Comparison of ENCODE assay signal across 23 cellular contexts in the genomic region with DNA sequence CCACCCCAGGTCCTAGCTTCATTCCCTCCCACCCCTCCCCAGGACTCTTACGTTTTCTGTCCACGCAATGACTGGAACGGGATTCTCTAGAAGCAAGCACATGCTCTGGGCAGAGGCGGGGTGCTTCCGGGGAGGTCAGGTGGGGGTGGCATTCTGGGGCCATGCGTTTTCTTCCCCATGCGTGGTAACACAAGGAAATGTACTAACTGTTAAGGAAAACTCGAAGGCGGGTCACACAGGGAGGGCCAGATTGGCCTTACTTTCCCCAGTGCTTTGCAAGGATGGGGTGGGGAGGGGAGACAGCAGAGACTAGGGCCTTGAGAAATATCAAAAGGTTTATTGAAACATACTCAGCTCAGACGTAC. TPM values are rescaled to one million over a fixed set of nuclear protein-coding genes. Genes with fewer than 3 reads are reported as not detected.
"Had no signal": no experiment of that assay in that cellular context is flagged by ENCODE, and none has a peak within 500 bp of the region (broad histone marks: within the 10 kb centered on the region; RNA-seq: fewer than 3 reads in every experiment).

No MANE protein-coding gene starts in this region.

- H3K27me3 ChIP-seq: cardiac muscle cell, esophagus muscularis mucosa, hepatocyte, neutrophil, ovary, right atrium auricular region, suprapubic skin, transverse colon had no signal

- H3K36me3 Mint-ChIP-seq: activated CD4-positive, alpha-beta memory T cell treated with anti-CD3 and anti-CD28 coated beads for 36 hours; activated naive CD8-positive, alpha-beta T cell treated with anti-CD3 and anti-CD28 coated beads for 36 hours; natural killer cell had no signal

- H3K9me3 Mint-ChIP-seq: activated CD4-positive, alpha-beta memory T cell treated with anti-CD3 and anti-CD28 coated beads for 36 hours; activated naive CD8-positive, alpha-beta T cell treated with anti-CD3 and anti-CD28 coated beads for 36 hours; effector memory CD8-positive, alpha-beta T cell; natural killer cell; stimulated activated naive CD8-positive, alpha-beta T cell treated with anti-CD3 and anti-CD28 coated beads, Interleukin-15, Interleukin-2, amounts not matched to agents 100 ng/mL and 50 ng/mL, for 24 hours; T-helper 1 cell treated with Interleukin-12 subunit alpha and Interleukin-12 subunit beta and Interleukin-4 antibody, amounts not matched to agents 30 μg/mL and 1 μg/mL, for 36 hours had no signal

- H3K27me3 Mint-ChIP-seq: activated CD4-positive, alpha-beta memory T cell treated with anti-CD3 and anti-CD28 coated beads for 36 hours; activated naive CD8-positive, alpha-beta T cell treated with anti-CD3 and anti-CD28 coated beads for 36 hours; stimulated activated naive CD8-positive, alpha-beta T cell treated with anti-CD3 and anti-CD28 coated beads, Interleukin-15, Interleukin-2, amounts not matched to agents 100 ng/mL and 50 ng/mL, for 24 hours had no signal

- H3K27ac ChIP-seq: cardiac muscle cell, esophagus muscularis mucosa, hepatocyte, neutrophil, ovary, prostate gland, right atrium auricular region, suprapubic skin, transverse colon had no signal

- H3K4me3 ChIP-seq: cardiac muscle cell, esophagus muscularis mucosa, hepatocyte, ovary, prostate gland, right atrium auricular region, suprapubic skin, transverse colon had no signal

- DNase-seq: activated CD4-positive, alpha-beta memory T cell treated with anti-CD3 and anti-CD28 coated beads for 36 hours; activated CD4-positive, alpha-beta T cell treated with anti-CD3 and anti-CD28 coated beads for 48 hours; activated naive CD4-positive, alpha-beta T cell treated with Interleukin-2 at 50 U/mL for 16 hours; activated naive CD8-positive, alpha-beta T cell treated with anti-CD3 and anti-CD28 coated beads for 36 hours; activated T-cell treated with anti-CD3 and anti-CD28 coated beads, Interleukin-2, amount 50 U/mL, for 48 hours; effector memory CD8-positive, alpha-beta T cell; glutamatergic neuron; left ventricle myocardium superior; midbrain; natural killer cell; ovary; stimulated activated CD4-positive, alpha-beta T cell treated with anti-CD3 and anti-CD28 coated beads, Interleukin-12 subunit alpha, Interleukin-12 subunit beta, amount 100 ng/mL, for 4 hours; stimulated activated CD4-positive, alpha-beta T cell treated with anti-CD3 and anti-CD28 coated beads, Interleukin-4, amount 100 ng/mL, for 4 hours; transverse colon had no signal

- H3K27ac Mint-ChIP-seq: activated CD4-positive, alpha-beta memory T cell treated with anti-CD3 and anti-CD28 coated beads for 36 hours; activated naive CD8-positive, alpha-beta T cell treated with anti-CD3 and anti-CD28 coated beads for 36 hours; effector memory CD8-positive, alpha-beta T cell; natural killer cell; stimulated activated naive CD8-positive, alpha-beta T cell treated with anti-CD3 and anti-CD28 coated beads, Interleukin-15, Interleukin-2, amounts not matched to agents 100 ng/mL and 50 ng/mL, for 24 hours; T-helper 1 cell treated with Interleukin-12 subunit alpha and Interleukin-12 subunit beta and Interleukin-4 antibody, amounts not matched to agents 30 μg/mL and 1 μg/mL, for 36 hours had no signal

- H3K4me1 ChIP-seq: esophagus muscularis mucosa, prostate gland, suprapubic skin, transverse colon had no signal

- H3K36me3 ChIP-seq: cardiac muscle cell, neutrophil, ovary, prostate gland, suprapubic skin, transverse colon had no signal

- H3K9me3 ChIP-seq: esophagus muscularis mucosa, neutrophil, ovary, prostate gland, right atrium auricular region, suprapubic skin, transverse colon had no signal

- H3K4me1 Mint-ChIP-seq: activated naive CD8-positive, alpha-beta T cell treated with anti-CD3 and anti-CD28 coated beads for 36 hours; natural killer cell had no signal

- H3K4me3 Mint-ChIP-seq: activated CD4-positive, alpha-beta memory T cell treated with anti-CD3 and anti-CD28 coated beads for 36 hours; activated naive CD8-positive, alpha-beta T cell treated with anti-CD3 and anti-CD28 coated beads for 36 hours; effector memory CD8-positive, alpha-beta T cell; natural killer cell; stimulated activated naive CD8-positive, alpha-beta T cell treated with anti-CD3 and anti-CD28 coated beads, Interleukin-15, Interleukin-2, amounts not matched to agents 100 ng/mL and 50 ng/mL, for 24 hours; T-helper 1 cell treated with Interleukin-12 subunit alpha and Interleukin-12 subunit beta and Interleukin-4 antibody, amounts not matched to agents 30 μg/mL and 1 μg/mL, for 36 hours had no signal

- ATAC-seq: effector memory CD8-positive, alpha-beta T cell; left ventricle myocardium superior; natural killer cell had no signal

RNA-seq across cellular contexts. Expression of gene GPRC5B, which starts 26.0 kb away (rescaled TPM):
- total RNA-seq: activated CD4-positive, alpha-beta memory T cell treated with anti-CD3 and anti-CD28 coated beads for 36 hours; natural killer cell had no signal
